14 cellular contexts compared by ENCODE assay signal in the genomic region with DNA sequence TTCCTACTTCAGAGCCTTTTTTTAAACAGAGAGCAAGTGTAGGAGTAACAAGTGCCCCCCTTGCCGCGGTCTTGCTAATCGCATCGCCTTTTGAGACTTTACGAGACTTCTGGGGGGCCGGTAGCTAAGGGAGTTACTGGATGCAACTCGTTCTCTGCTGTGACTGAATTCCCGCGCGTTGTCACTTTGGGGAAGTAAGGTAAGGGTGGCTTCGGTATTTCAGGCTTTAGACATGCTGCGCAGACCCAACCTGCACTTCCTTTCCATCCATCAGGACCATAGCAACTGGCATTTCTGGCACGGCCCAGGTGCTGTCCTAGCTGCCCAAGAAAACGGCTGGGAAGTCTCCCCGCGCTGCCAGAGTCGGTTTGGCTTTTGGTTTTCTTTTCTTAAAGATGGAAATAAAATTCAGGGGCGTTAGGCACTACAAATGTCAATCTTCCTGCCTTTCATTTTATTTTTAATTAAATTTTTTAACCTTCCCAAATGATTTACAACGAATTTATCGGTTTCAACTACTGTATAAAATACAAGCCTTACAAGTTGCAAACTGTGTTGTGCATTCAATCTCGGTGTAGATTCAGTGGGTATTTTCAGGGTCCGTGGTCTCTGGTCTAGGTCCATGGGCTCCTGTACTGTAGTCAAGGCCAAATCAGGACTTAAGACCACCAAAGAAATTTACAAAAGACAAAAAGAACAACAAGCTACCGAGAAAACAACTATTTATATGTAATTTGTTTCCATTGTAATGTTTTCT. TPM values are rescaled to one million over a fixed set of nuclear protein-coding genes. Genes with fewer than 3 reads are reported as not detected.
DNase-seq lines count a peak whose midpoint lies in the region; ATAC-seq, FAIRE-seq and TF ChIP-seq lines count a peak whose summit lies in the region.
"Had no signal": no experiment of that assay in that cellular context is flagged by ENCODE, and none has a peak within 500 bp of the region (broad histone marks: within the 10 kb centered on the region; RNA-seq: fewer than 3 reads in every experiment).

No MANE protein-coding gene starts in this region.

- H2AFZ ChIP-seq in Karpas-422 (ENCODE audit: low read length) (no peak overlapping the region; the same call in 1 of the 2 replicates), neural progenitor cell (replicated peaks) (no peak overlapping the region)

- H3K79me2 ChIP-seq in Karpas-422 (ENCODE audit: low read length) = no peaks in the 10 kb centered on the region
- peaks cover 3% of the 10 kb centered on the region for H3K79me2 ChIP-seq in neural progenitor cell (ENCODE audit: low read depth)

- no peaks in the 10 kb centered on the region for H4K20me1 ChIP-seq in Karpas-422 (ENCODE audit: insufficient read depth, low read depth, low read length)
- H4K20me1 ChIP-seq in neural progenitor cell (ENCODE audit: low read depth) = peaks cover under 1% of the 10 kb centered on the region

- TF ChIP-seq CTCF in cardiac muscle cell (IDR thresholded peaks at IDR 0.05; ENCODE audit: low read depth, low read length) (no peak), neural progenitor cell (IDR thresholded peaks at IDR 0.05) (no peak), glutamatergic neuron (IDR thresholded peaks at IDR 0.05; ENCODE audit: partially characterized antibody, unreplicated experiment) (no peak)

- peaks cover 87% of the 10 kb centered on the region for H3K27me3 Mint-ChIP-seq in CD4-positive, CD25-positive, alpha-beta regulatory T cell
- H3K27me3 Mint-ChIP-seq in neural progenitor cell (ENCODE audit: insufficient read depth, low read depth) (peaks cover 40% of the 10 kb centered on the region), glutamatergic neuron (ENCODE audit: unreplicated experiment) (peaks cover 40% of the 10 kb centered on the region)

- intact Hi-C loops in sciatic nerve (cut with DNase I) = no loop called here

- no peak overlapping the region for H3K27ac ChIP-seq in CD4-positive, CD25-positive, alpha-beta regulatory T cell (ENCODE audit: insufficient read depth, low read length, poor library complexity, severe bottlenecking)
- no peak overlapping the region for H3K27ac ChIP-seq in Karpas-422 (ENCODE audit: low read length)
- H3K27ac ChIP-seq in cardiac muscle cell = no peak overlapping the region
- H3K27ac ChIP-seq in neural progenitor cell = no peak overlapping the region
- H3K27ac ChIP-seq: HL-60 had no signal

- FAIRE-seq in HTR-8/SVneo (lab: Jason Lieb, UNC) = no peak
- FAIRE-seq: D721Med had no signal

- H3K4me3 ChIP-seq in CD4-positive, CD25-positive, alpha-beta regulatory T cell (ENCODE audit: low read depth, low read length) = peak overlapping the region; percentile 82
- H3K4me3 ChIP-seq in Karpas-422 (ENCODE audit: low read length) (no peak overlapping the region), cardiac muscle cell (peak overlapping the region; percentile 66), neural progenitor cell (peak overlapping the region; percentile 86)

- no peak overlapping the region for H3K27ac Mint-ChIP-seq in CD4-positive, CD25-positive, alpha-beta regulatory T cell
- H3K27ac Mint-ChIP-seq in neural progenitor cell = peak overlapping the region; percentile 60
- H3K27ac Mint-ChIP-seq in glutamatergic neuron (ENCODE audit: unreplicated experiment) = no peak overlapping the region
- H3K27ac Mint-ChIP-seq: dendritic cell treated with granulocyte-macrophage colony-stimulating factor and Interleukin-4, amounts not matched to agents 40 ng/mL and 50 ng/mL, for 4 days had no signal

- DNase-seq in CD4-positive, CD25-positive, alpha-beta regulatory T cell = no peak
- no peak for DNase-seq in Karpas-422
- peak in 1 of 2 donors; percentile 13 for DNase-seq in cardiac muscle cell (ENCODE audit: low read depth in 1 of 2, low spot score in 1 of 2)
- DNase-seq in neural progenitor cell (ENCODE audit: low spot score) = peak; percentile 73
- no peak for DNase-seq in HTR-8/SVneo (ENCODE audit: insufficient read length, low spot score)
- no peak for DNase-seq in glutamatergic neuron
- no peak for DNase-seq in sciatic nerve (ENCODE audit: low spot score)
- DNase-seq: NCI-H2107, SHP77 treated with DMSO at 0.1 percent for 48 hours had no signal

- H3K36me3 Mint-ChIP-seq in CD4-positive, CD25-positive, alpha-beta regulatory T cell = no peaks in the 10 kb centered on the region
- H3K36me3 Mint-ChIP-seq in neural progenitor cell (no peaks in the 10 kb centered on the region), glutamatergic neuron (ENCODE audit: unreplicated experiment) (no peaks in the 10 kb centered on the region)

- H3K9me2 ChIP-seq in Karpas-422 (replicated peaks; ENCODE audit: insufficient read depth, low read length) = no peaks in the 10 kb centered on the region

- H3K4me1 ChIP-seq in CD4-positive, CD25-positive, alpha-beta regulatory T cell (ENCODE audit: control insufficient read depth, insufficient read depth, low read length, poor library complexity, severe bottlenecking) = peaks cover 47% of the 10 kb centered on the region
- H3K4me1 ChIP-seq in Karpas-422 (ENCODE audit: low read length) (peaks cover 27% of the 10 kb centered on the region), cardiac muscle cell (ENCODE audit: low read depth) (no peaks in the 10 kb centered on the region), neural progenitor cell (peaks cover 46% of the 10 kb centered on the region)

- no peaks in the 10 kb centered on the region for H3K36me3 ChIP-seq in CD4-positive, CD25-positive, alpha-beta regulatory T cell (ENCODE audit: control insufficient read depth, insufficient read depth, low read length)
- H3K36me3 ChIP-seq in Karpas-422 (ENCODE audit: insufficient read depth, low read length) (no peaks in the 10 kb centered on the region), cardiac muscle cell (no peaks in the 10 kb centered on the region), neural progenitor cell (no peaks in the 10 kb centered on the region)

- H3F3A ChIP-seq in neural progenitor cell (ENCODE audit: low read depth) = peaks cover 61% of the 10 kb centered on the region

- peak overlapping the region; percentile 61 to 86 (median 84) for H3K4me3 Mint-ChIP-seq in CD4-positive, CD25-positive, alpha-beta regulatory T cell
- peak overlapping the region; percentile 94 for H3K4me3 Mint-ChIP-seq in neural progenitor cell
- no peak overlapping the region for H3K4me3 Mint-ChIP-seq in glutamatergic neuron (ENCODE audit: unreplicated experiment)

- peaks cover 0 to 10% of the 10 kb centered on the region in 2 experiments for H3K9me3 ChIP-seq in CD4-positive, CD25-positive, alpha-beta regulatory T cell (ENCODE audit: control insufficient read depth in 2 of 2, low read length in 2 of 2)
- H3K9me3 ChIP-seq in Karpas-422 (ENCODE audit: low read length) = no peaks in the 10 kb centered on the region
- H3K9me3 ChIP-seq in cardiac muscle cell (ENCODE audit: low read depth) = no peaks in the 10 kb centered on the region
- H3K9me3 ChIP-seq in neural progenitor cell (ENCODE audit: low read depth) = no peaks in the 10 kb centered on the region

- H3K9me3 Mint-ChIP-seq in CD4-positive, CD25-positive, alpha-beta regulatory T cell = peaks cover 0 to 6% (median 0%) of the 10 kb centered on the region in 7 donors
- H3K9me3 Mint-ChIP-seq in neural progenitor cell (no peaks in the 10 kb centered on the region), glutamatergic neuron (ENCODE audit: unreplicated experiment) (peaks cover 15% of the 10 kb centered on the region)
- H3K9me3 Mint-ChIP-seq: dendritic cell treated with granulocyte-macrophage colony-stimulating factor and Interleukin-4, amounts not matched to agents 40 ng/mL and 50 ng/mL, for 4 days had no signal

- ATAC-seq in CD4-positive, CD25-positive, alpha-beta regulatory T cell (ENCODE audit: low read depth in 2 of 2) = no peak
- ATAC-seq in HG02588 (IDR thresholded peaks at IDR 0.05; ENCODE audit: unreplicated experiment) (no peak), sciatic nerve (no peak)

- H3K9ac ChIP-seq in Karpas-422 (ENCODE audit: low read length) (no peak overlapping the region), neural progenitor cell (no peak overlapping the region)

- H3K27me3 ChIP-seq in CD4-positive, CD25-positive, alpha-beta regulatory T cell (ENCODE audit: control insufficient read depth, insufficient read depth, low read length) = peaks cover 66% of the 10 kb centered on the region
- H3K27me3 ChIP-seq in Karpas-422 (ENCODE audit: low read length) (no peaks in the 10 kb centered on the region), cardiac muscle cell (peaks cover 58% of the 10 kb centered on the region), neural progenitor cell (peaks cover 71% of the 10 kb centered on the region)

- peaks cover 7 to 57% (median 31%) of the 10 kb centered on the region in 4 donors for H3K4me1 Mint-ChIP-seq in CD4-positive, CD25-positive, alpha-beta regulatory T cell
- H3K4me1 Mint-ChIP-seq in neural progenitor cell (peaks cover 55% of the 10 kb centered on the region), glutamatergic neuron (ENCODE audit: low read depth, unreplicated experiment) (peaks cover 17% of the 10 kb centered on the region)

- H3K4me2 ChIP-seq in Karpas-422 (ENCODE audit: low read depth, low read length, poor library complexity, severe bottlenecking) = peak overlapping the region; percentile 66
- H3K4me2 ChIP-seq in neural progenitor cell = peak overlapping the region; percentile 95

RNA-seq across cellular contexts. Expression of a gene that starts 3.5 kb away (rescaled TPM):
- total RNA-seq in CD4-positive, CD25-positive, alpha-beta regulatory T cell = not detected
- polyA plus RNA-seq in CD4-positive, CD25-positive, alpha-beta regulatory T cell = under 1 TPM in 1 of 4 donors, not detected in 3; 0.44 TPM
- total RNA-seq in Karpas-422 (2014; rRNA removed; shearing (Covaris generic); ENCODE audit: low replicate concordance) = not detected in 2 replicates
- 10.4 and 10.9 TPM in 2 replicates for total RNA-seq in cardiac muscle cell
- 6.1 and 11.1 TPM in 2 replicates for polyA plus RNA-seq in cardiac muscle cell
- 5.2 and 7.8 TPM in 2 replicates for total RNA-seq in neural progenitor cell (ENCODE audit: low replicate concordance)
- total RNA-seq in glutamatergic neuron (ENCODE audit: unreplicated experiment) = not detected
- 40.4 TPM for total RNA-seq in sciatic nerve
- total RNA-seq: activated CD8-positive, alpha-beta memory T cell treated with anti-CD3 and anti-CD28 coated beads for 36 hours had no signal
